2 cellular contexts compared by ENCODE assay signal in the genomic region with DNA sequence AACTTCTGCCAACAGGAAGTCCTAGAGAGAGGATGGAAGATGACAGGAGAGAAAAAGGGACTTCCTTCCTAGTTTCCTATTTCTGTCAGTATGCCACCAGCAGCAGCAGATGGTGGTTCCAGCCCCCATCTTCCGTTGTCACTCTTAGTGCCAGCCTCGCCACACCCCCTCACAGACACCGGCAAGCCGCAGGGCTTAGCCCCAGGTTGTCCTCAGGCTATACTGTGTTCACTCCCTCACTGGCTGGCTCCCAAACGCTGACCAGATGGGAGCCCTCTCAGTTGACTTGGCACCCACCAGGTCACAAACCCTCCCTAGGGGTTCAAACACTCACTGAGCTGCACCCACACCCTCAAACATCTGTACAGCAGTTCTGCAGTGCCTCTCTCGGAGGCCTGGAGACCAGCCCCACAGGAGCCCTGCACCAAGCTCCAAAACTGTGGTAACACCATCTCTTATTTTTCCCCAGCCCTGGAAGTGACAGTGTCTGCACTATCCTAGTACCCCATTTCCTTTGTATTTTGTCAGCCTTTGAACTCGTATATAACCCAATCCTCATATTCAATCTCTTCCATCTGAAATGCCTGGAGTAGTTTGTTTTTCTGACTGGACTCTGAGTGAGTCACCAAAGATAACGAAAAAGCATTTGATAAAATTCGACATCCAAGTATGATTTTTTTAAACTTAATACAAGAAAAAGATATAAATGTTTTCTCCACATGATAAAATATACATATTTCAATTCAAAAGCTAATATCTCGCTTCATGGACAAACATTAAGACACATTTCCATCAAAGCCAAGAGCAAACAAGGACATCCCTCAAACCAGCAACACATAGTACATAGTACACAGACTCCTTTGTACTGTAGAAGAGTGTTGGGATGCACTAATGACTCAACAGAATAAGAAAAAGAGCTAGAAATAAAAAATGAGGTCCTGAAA.
A peak's percentile ranks its signal among the peaks of the same experiment; 100 is the strongest.
TF ChIP-seq lines count a peak whose summit lies in the region.

No MANE protein-coding gene starts in this region.

TF ChIP-seq in SK-N-SH, 30 proteins besides CTCF, POLR2A, EP300 and RAD21 (continued from another document):
- TF ChIP-seq TCF12 (IDR thresholded peaks at IDR 0.05) (peak; percentile 17; the same call in 1 of the 2 replicates), PBX3 (IDR thresholded peaks at IDR 0.05) (peak; percentile 53), REST (IDR thresholded peaks at IDR 0.05; ENCODE audit: low read depth, low read length) (no peak), GABPA (IDR thresholded peaks at IDR 0.05; ENCODE audit: low read depth) (no peak), GATA2 (CRISPR knock-in tag; IDR thresholded peaks at IDR 0.05) (no peak), FOSL2 (IDR thresholded peaks at IDR 0.05; ENCODE audit: borderline replicate concordance, low read depth) (peak; percentile 59; the same call in 1 of the 2 replicates), MEF2A (IDR thresholded peaks at IDR 0.05; ENCODE audit: borderline replicate concordance, low read depth) (no peak)

TF ChIP-seq in endothelial cell of umbilical vein, 7 proteins besides CTCF, POLR2A, EP300 and RAD21 (continued from another document):
- TF ChIP-seq JUN (IDR thresholded peaks at IDR 0.05; ENCODE audit: borderline replicate concordance, insufficient read depth, insufficient read length, low read depth) = peak; percentile 22
- no peak for TF ChIP-seq POLR2AphosphoS5 (IDR thresholded peaks at IDR 0.05; ENCODE audit: insufficient read depth, low read depth, low read length)
